Comparison of ENCODE assay signal across 22 cellular contexts in the genomic region with DNA sequence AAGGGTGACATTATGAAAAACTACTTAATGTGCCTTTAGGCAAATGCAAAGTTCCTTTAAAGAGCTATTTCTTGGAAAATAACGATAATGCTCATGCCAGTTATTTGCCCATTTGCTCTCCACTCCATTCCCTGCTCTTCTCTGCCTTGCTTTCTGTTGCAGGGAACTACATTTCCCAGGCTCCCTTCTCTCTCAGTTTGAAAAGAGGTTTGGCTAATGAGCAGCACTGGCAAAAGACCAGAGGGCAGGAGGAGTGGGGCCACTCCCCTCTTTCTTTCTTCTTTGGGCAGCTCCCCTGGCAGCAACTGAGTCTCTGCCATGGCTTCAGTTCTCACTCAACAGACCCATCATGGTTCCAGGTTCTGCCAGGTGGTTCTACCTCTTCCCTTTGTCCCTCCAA.
"Had no signal": no experiment of that assay in that cellular context is flagged by ENCODE, and none has a peak within 500 bp of the region (broad histone marks: within the 10 kb centered on the region; RNA-seq: fewer than 3 reads in every experiment).

No MANE protein-coding gene starts in this region.

- H3K36me3 ChIP-seq: prostate gland, sigmoid colon, stomach, thyroid gland, vagina had no signal

- H3K27ac ChIP-seq: dorsolateral prefrontal cortex, prostate gland, sigmoid colon, stomach, thyroid gland, vagina had no signal

- H3K4me1 Mint-ChIP-seq: naive thymus-derived CD4-positive, alpha-beta T cell; stimulated activated effector memory CD8-positive, alpha-beta T cell treated with anti-CD3 and anti-CD28 coated beads, Interleukin-12 subunit alpha, Interleukin-12 subunit beta, amount 100 ng/mL, for 72 hours had no signal

- H3K27me3 ChIP-seq: sigmoid colon, stomach, thyroid gland, vagina had no signal

- H3K9me3 ChIP-seq: prostate gland, sigmoid colon, thyroid gland, vagina had no signal

- H3K36me3 Mint-ChIP-seq: naive thymus-derived CD4-positive, alpha-beta T cell; stimulated activated effector memory CD8-positive, alpha-beta T cell treated with anti-CD3 and anti-CD28 coated beads, Interleukin-12 subunit alpha, Interleukin-12 subunit beta, amount 100 ng/mL, for 72 hours had no signal

- H3K4me3 ChIP-seq: dorsolateral prefrontal cortex, lung, prostate gland, sigmoid colon, stomach, thyroid gland, vagina had no signal

- H3K4me1 ChIP-seq: prostate gland, sigmoid colon, thyroid gland, vagina had no signal

- H3K4me3 Mint-ChIP-seq: naive thymus-derived CD4-positive, alpha-beta T cell; nephron; stimulated activated effector memory CD8-positive, alpha-beta T cell treated with anti-CD3 and anti-CD28 coated beads, Interleukin-12 subunit alpha, Interleukin-12 subunit beta, amount 100 ng/mL, for 72 hours had no signal

- H3K9me3 Mint-ChIP-seq: nephron had no signal

- ATAC-seq: left lobe of liver; naive thymus-derived CD4-positive, alpha-beta T cell; right cardiac atrium; stimulated activated effector memory CD8-positive, alpha-beta T cell treated with anti-CD3 and anti-CD28 coated beads, Interleukin-12 subunit alpha, Interleukin-12 subunit beta, amount 100 ng/mL, for 72 hours had no signal

- H3K27ac Mint-ChIP-seq: naive thymus-derived CD4-positive, alpha-beta T cell; nephron; stimulated activated effector memory CD8-positive, alpha-beta T cell treated with anti-CD3 and anti-CD28 coated beads, Interleukin-12 subunit alpha, Interleukin-12 subunit beta, amount 100 ng/mL, for 72 hours had no signal

- DNase-seq: dorsolateral prefrontal cortex; effector CD4-positive, alpha-beta T cell; hypothalamus; kidney; mesenchymal stem cell; midbrain; naive thymus-derived CD4-positive, alpha-beta T cell; nucleus accumbens; right cardiac atrium; sigmoid colon; stimulated activated CD4-positive, alpha-beta T cell treated with anti-CD3 and anti-CD28 coated beads, Interleukin-2, amount 100 ng/mL, for 24 hours; stimulated activated CD4-positive, alpha-beta T cell treated with anti-CD3 and anti-CD28 coated beads, Interleukin-4, amount 100 ng/mL, for 24 hours; stimulated activated naive CD4-positive, alpha-beta T cell treated with Interleukin-2 at 50 U/mL for 16 hours; stomach; thyroid gland; trophoblast cell had no signal
